ENCODE assay signal across 8 cellular contexts in genomic region chr10:79346388-79347225, GRCh38. TPM values are rescaled to one million over a fixed set of nuclear protein-coding genes. Genes with fewer than 3 reads are reported as not detected.
DNase-seq lines count a peak whose midpoint lies in the region; ATAC-seq and TF ChIP-seq lines count a peak whose summit lies in the region.

No MANE protein-coding gene starts in this region.

- TF ChIP-seq CTCF in heart right ventricle (IDR thresholded peaks at IDR 0.05) (no peak), WI38 (IDR thresholded peaks at IDR 0.05; ENCODE audit: low read depth, low read length) (no peak), type B pancreatic cell (conservative IDR thresholded peaks at IDR 0.05) (no peak)

- peak in 1 of 8 donors; percentile 3 for ATAC-seq in heart right ventricle
- no peak for ATAC-seq in HG02884 (IDR thresholded peaks at IDR 0.05; ENCODE audit: unreplicated experiment)
- ATAC-seq in GM21576 (IDR thresholded peaks at IDR 0.05; ENCODE audit: unreplicated experiment), result no peak

- no peaks in the 10 kb centered on the region for H3K27me3 ChIP-seq in heart right ventricle

- intact Hi-C loops in heart right ventricle (cut with DNase I), result loop anchor here in 1 of 10 donors (10.0 kb wide), 1 partner anchor 102 kb away; no protein-coding TSS in a partner anchor
- intact Hi-C loops in cardiac septum (cut with DNase I), result loop anchor here (5.0 kb wide), 1 partner anchor 124 kb away; no protein-coding TSS in a partner anchor

- H3K4me3 Mint-ChIP-seq in immature natural killer cell (peak overlapping the region in 3 of 5 donors; percentile 24 to 83 (median 45)), type B pancreatic cell (peak overlapping the region; percentile 67)

- peaks cover 31 to 38% of the 10 kb centered on the region in 2 donors for H3K4me1 Mint-ChIP-seq in immature natural killer cell
- H3K4me1 Mint-ChIP-seq in type B pancreatic cell (ENCODE audit: unreplicated experiment), result peaks cover 5% of the 10 kb centered on the region

- H3K27ac Mint-ChIP-seq in immature natural killer cell (peak overlapping the region in 2 of 6 donors; percentile 40 to 48), type B pancreatic cell (peak overlapping the region; percentile 26)

- H3K4me1 ChIP-seq in heart right ventricle, result peaks cover 3 to 60% (median 29%) of the 10 kb centered on the region in 9 donors

- peaks cover 0 to 29% (median 23%) of the 10 kb centered on the region in 9 donors for H3K36me3 ChIP-seq in heart right ventricle

- WGBS in heart right ventricle, 2 donors, result 59 to 66% methylated on average over 12 of the region's 12 CpGs

- H3K27ac ChIP-seq in heart right ventricle, result peak overlapping the region in 2 of 10 donors; percentile 93 to 98

- peaks cover 0 to 2% (median 2%) of the 10 kb centered on the region in 3 donors for H3K27me3 Mint-ChIP-seq in immature natural killer cell (ENCODE audit: low read depth in 3 of 3)
- H3K27me3 Mint-ChIP-seq in type B pancreatic cell, result no peaks in the 10 kb centered on the region

- H3K9me3 ChIP-seq in heart right ventricle, result no peaks in the 10 kb centered on the region

- peaks cover 0 to 7% (median 4%) of the 10 kb centered on the region in 3 donors for H3K36me3 Mint-ChIP-seq in immature natural killer cell
- peaks cover 5% of the 10 kb centered on the region for H3K36me3 Mint-ChIP-seq in type B pancreatic cell

- H3K4me3 ChIP-seq in heart right ventricle, result peak overlapping the region in 6 of 10 donors; percentile 77 to 94 (median 82)
- H3K4me3 ChIP-seq in WI38 (ENCODE audit: low read depth, low read length), result peak overlapping the region; percentile 82

- DNase-seq in heart right ventricle, result no peak
- DNase-seq in cardiac septum (ENCODE audit: low spot score), result no peak
- DNase-seq in immature natural killer cell, result no peak
- DNase-seq in type B pancreatic cell (ENCODE audit: extremely low spot score, unreplicated experiment), result no peak
- no peak for DNase-seq in GM19240 (ENCODE audit: insufficient read length, low spot score)

- H3K9me3 Mint-ChIP-seq in immature natural killer cell (no peaks in the 10 kb centered on the region), type B pancreatic cell (no peaks in the 10 kb centered on the region)

RNA-seq across cellular contexts. Expression of gene PPIF, which starts 0.7 kb away (rescaled TPM):
- 100 to 1,000 TPM in 9 of 10 donors, 10 to 100 TPM in 1; 95.5 to 205 (median 148) TPM for total RNA-seq in heart right ventricle
- 100 to 1,000 TPM in 1 of 2 donors, 10 to 100 TPM in 1; 44.3 to 144 TPM for polyA plus RNA-seq in heart right ventricle
- 115 TPM for total RNA-seq in cardiac septum
- polyA plus RNA-seq in immature natural killer cell, result 10 to 100 TPM in 2 of 3 donors, 1 to 10 TPM in 1; 9.6 to 15.1 (median 13.1) TPM
- 67.5 and 91.3 TPM in 2 replicates for total RNA-seq in type B pancreatic cell (ENCODE audit: low replicate concordance)
